ENCODE assay signal across 22 cellular contexts in genomic region chr17:28394717-28395116, GRCh38. TPM values are rescaled to one million over a fixed set of nuclear protein-coding genes. Genes with fewer than 3 reads are reported as not detected.
DNase-seq lines count a peak whose midpoint lies in the region; FAIRE-seq and TF ChIP-seq lines count a peak whose summit lies in the region.
"Had no signal": no experiment of that assay in that cellular context is flagged by ENCODE, and none has a peak within 500 bp of the region (broad histone marks: within the 10 kb centered on the region; RNA-seq: fewer than 3 reads in every experiment).

No MANE protein-coding gene starts in this region.

- H3F3A ChIP-seq in GM23248 (ENCODE audit: insufficient read depth) (peaks cover 13% of the 10 kb centered on the region), smooth muscle cell (ENCODE audit: low read depth) (peaks cover 7% of the 10 kb centered on the region)

- H3K27me3 ChIP-seq in GM23248 (replicated peaks; ENCODE audit: insufficient read depth) (no peaks in the 10 kb centered on the region), astrocyte (ENCODE audit: insufficient read depth, low read length) (no peaks in the 10 kb centered on the region), smooth muscle cell (ENCODE audit: low read depth) (no peaks in the 10 kb centered on the region)
- H3K27me3 ChIP-seq in CD4-positive, alpha-beta memory T cell (ENCODE audit: insufficient read depth, low read length): no peaks in the 10 kb centered on the region
- H3K27me3 ChIP-seq: spleen had no signal

- no peaks in the 10 kb centered on the region for H3K9me3 Mint-ChIP-seq in astrocyte (ENCODE audit: unreplicated experiment)
- no peaks in the 10 kb centered on the region for H3K9me3 Mint-ChIP-seq in CD4-positive, alpha-beta memory T cell
- H3K9me3 Mint-ChIP-seq in T-helper 2 cell treated with Interferon-gamma antibody and Interleukin-4, amounts not matched to agents 5 μg/mL and 100 μg/mL, for 36 hours: no peaks in the 10 kb centered on the region
- H3K9me3 Mint-ChIP-seq: activated CD4-positive, alpha-beta T cell treated with anti-CD3 and anti-CD28 coated beads, Interleukin-2, amount 10 ng/mL, durations not matched to agents 7 days and 5 days had no signal

- no peaks in the 10 kb centered on the region for H3K27me3 Mint-ChIP-seq in astrocyte (ENCODE audit: low read depth, unreplicated experiment)
- no peaks in the 10 kb centered on the region for H3K27me3 Mint-ChIP-seq in CD4-positive, alpha-beta memory T cell
- H3K27me3 Mint-ChIP-seq in T-helper 2 cell treated with Interferon-gamma antibody and Interleukin-4, amounts not matched to agents 5 μg/mL and 100 μg/mL, for 36 hours (ENCODE audit: low read depth): no peaks in the 10 kb centered on the region
- H3K27me3 Mint-ChIP-seq: activated CD4-positive, alpha-beta T cell treated with anti-CD3 and anti-CD28 coated beads, Interleukin-2, amount 10 ng/mL, durations not matched to agents 7 days and 5 days; naive thymus-derived CD4-positive, alpha-beta T cell had no signal

- H3K4me1 Mint-ChIP-seq in astrocyte (ENCODE audit: low read depth, unreplicated experiment): peaks cover 25% of the 10 kb centered on the region
- H3K4me1 Mint-ChIP-seq in CD4-positive, alpha-beta memory T cell: peaks cover 0 to 4% (median 0%) of the 10 kb centered on the region in 4 donors
- H3K4me1 Mint-ChIP-seq in T-helper 2 cell treated with Interferon-gamma antibody and Interleukin-4, amounts not matched to agents 5 μg/mL and 100 μg/mL, for 36 hours (ENCODE audit: low read depth): no peaks in the 10 kb centered on the region
- H3K4me1 Mint-ChIP-seq: activated CD4-positive, alpha-beta T cell treated with anti-CD3 and anti-CD28 coated beads, Interleukin-2, amount 10 ng/mL, durations not matched to agents 7 days and 5 days had no signal

- no peak overlapping the region for H3K4me3 ChIP-seq in GM23248
- H3K4me3 ChIP-seq in astrocyte (ENCODE audit: insufficient read depth, low read depth, low read length): no peak overlapping the region
- H3K4me3 ChIP-seq in fibroblast of the aortic adventitia (ENCODE audit: low read depth, low read length): no peak overlapping the region
- H3K4me3 ChIP-seq in smooth muscle cell: no peak overlapping the region
- no peak overlapping the region for H3K4me3 ChIP-seq in CD4-positive, alpha-beta memory T cell (ENCODE audit: low read length in 2 of 2)
- H3K4me3 ChIP-seq: coronary artery, lower lobe of right lung, spleen had no signal

- H3K36me3 ChIP-seq in GM23248 (ENCODE audit: low read depth): no peaks in the 10 kb centered on the region; the same call in 1 of the 2 replicates
- H3K36me3 ChIP-seq in astrocyte (ENCODE audit: insufficient read depth, low read length): peaks cover 5% of the 10 kb centered on the region
- H3K36me3 ChIP-seq in smooth muscle cell (ENCODE audit: low read depth): peaks cover 5% of the 10 kb centered on the region
- H3K36me3 ChIP-seq in CD4-positive, alpha-beta memory T cell (ENCODE audit: insufficient read depth, low read length): peaks cover 29% of the 10 kb centered on the region

- H3K9ac ChIP-seq in GM23248: no peak overlapping the region
- H3K9ac ChIP-seq in astrocyte (ENCODE audit: low read length): no peak overlapping the region
- H3K9ac ChIP-seq in smooth muscle cell (ENCODE audit: low read depth): no peak overlapping the region

- POLR2A ChIA-PET in CD4-positive, alpha-beta memory T cell (lab: Charles Lee; ENCODE audit: partially characterized antibody): no interaction called here

- CTCF ChIA-PET in CD4-positive, alpha-beta memory T cell (lab: Charles Lee; ENCODE audit: partially characterized antibody): interaction anchor here (0.7 kb wide), 1 partner anchor 125 kb away, joined by 3 read pairs; no protein-coding TSS in a partner anchor

- H3K79me2 ChIP-seq in GM23248 (ENCODE audit: insufficient read depth) (no peaks in the 10 kb centered on the region), astrocyte (ENCODE audit: insufficient read depth, low read length) (no peaks in the 10 kb centered on the region), smooth muscle cell (ENCODE audit: low read depth) (no peaks in the 10 kb centered on the region)

- 32 to 35% methylated on average over 1 of the region's 1 CpG for WGBS in GM23248 (ENCODE audit: low coverage in 1 of 2, low lambda C conversion rate in 2 of 2, missing lambda C conversion rate in 2 of 2), 2 experiments
- WGBS in smooth muscle cell (ENCODE audit: low lambda C conversion rate): 8% methylated on average over 1 of the region's 1 CpG

- H3K4me2 ChIP-seq in GM23248 (ENCODE audit: unreplicated experiment): no peak overlapping the region
- H3K4me2 ChIP-seq in astrocyte (ENCODE audit: low read length): peak overlapping the region; percentile 34
- H3K4me2 ChIP-seq in smooth muscle cell: peak overlapping the region; percentile 20

- H3K36me3 Mint-ChIP-seq in astrocyte (ENCODE audit: low read depth, unreplicated experiment): peaks cover 31% of the 10 kb centered on the region
- peaks cover 29 to 52% of the 10 kb centered on the region in 2 donors for H3K36me3 Mint-ChIP-seq in CD4-positive, alpha-beta memory T cell
- H3K36me3 Mint-ChIP-seq in T-helper 2 cell treated with Interferon-gamma antibody and Interleukin-4, amounts not matched to agents 5 μg/mL and 100 μg/mL, for 36 hours (ENCODE audit: low read depth): peaks cover 14% of the 10 kb centered on the region

- intact Hi-C loops in CD4-positive, alpha-beta memory T cell (cut with micrococcal nuclease): no loop called here

- DNase-seq in GM23248 (peak; percentile 55), astrocyte (ENCODE audit: low read depth) (peak; percentile 65), fibroblast of the aortic adventitia (ENCODE audit: low read depth) (peak; percentile 59), smooth muscle cell (lab: John Stamatoyannopoulos, UW; ENCODE audit: unreplicated experiment) (no peak), GM19238 (ENCODE audit: insufficient read length, low spot score) (no peak)
- no peak for DNase-seq in CD4-positive, alpha-beta memory T cell
- DNase-seq in T-helper 2 cell treated with Interferon-gamma antibody and Interleukin-4, amounts not matched to agents 5 μg/mL and 100 μg/mL, for 36 hours (ENCODE audit: low spot score): no peak
- DNase-seq: activated CD4-positive, alpha-beta T cell treated with anti-CD3 and anti-CD28 coated beads, Interleukin-2, amount 10 ng/mL, durations not matched to agents 7 days and 5 days; activated CD8-positive, alpha-beta memory T cell treated with anti-CD3 and anti-CD28 coated beads, Interleukin-2, amount 50 U/mL, for 4 hours; activated gamma-delta T cell treated with Interleukin-2 at 50 U/mL for 16 hours; aorta; C1 segment of cervical spinal cord; GOT3; lower lobe of right lung; naive thymus-derived CD4-positive, alpha-beta T cell; NCI-H2029; NCI-H446 treated with DMSO at 0.1 percent for 48 hours; spleen; substantia nigra had no signal

- in situ Hi-C loops in GM23248 (cut with MboI): no loop called here

- H4K20me1 ChIP-seq in GM23248 (ENCODE audit: insufficient read depth) (no peaks in the 10 kb centered on the region), astrocyte (ENCODE audit: insufficient read depth, low read length) (peaks cover 6% of the 10 kb centered on the region), smooth muscle cell (ENCODE audit: low read depth) (no peaks in the 10 kb centered on the region)

- no peaks in the 10 kb centered on the region for H3K9me2 ChIP-seq in GM23248 (ENCODE audit: insufficient read depth)

- peak; percentile 66 for FAIRE-seq in astrocyte (lab: Jason Lieb, UNC)

- H3K27ac ChIP-seq in GM23248 (no peak overlapping the region), astrocyte (ENCODE audit: low read depth, low read length) (no peak overlapping the region), smooth muscle cell (ENCODE audit: low read depth) (peak overlapping the region; percentile 16)
- H3K27ac ChIP-seq in CD4-positive, alpha-beta memory T cell (ENCODE audit: low read depth, low read length): no peak overlapping the region
- H3K27ac ChIP-seq: coronary artery, epithelial cell of prostate, lower lobe of right lung, spleen had no signal

- H3K27ac Mint-ChIP-seq in astrocyte (ENCODE audit: unreplicated experiment): no peak overlapping the region
- peak overlapping the region in 1 of 7 donors; percentile 23 for H3K27ac Mint-ChIP-seq in CD4-positive, alpha-beta memory T cell
- H3K27ac Mint-ChIP-seq in T-helper 2 cell treated with Interferon-gamma antibody and Interleukin-4, amounts not matched to agents 5 μg/mL and 100 μg/mL, for 36 hours: no peak overlapping the region
- H3K27ac Mint-ChIP-seq: activated CD4-positive, alpha-beta T cell treated with anti-CD3 and anti-CD28 coated beads, Interleukin-2, amount 10 ng/mL, durations not matched to agents 7 days and 5 days had no signal

- H2AFZ ChIP-seq in GM23248: no peak overlapping the region
- H2AFZ ChIP-seq in astrocyte (ENCODE audit: low read depth, low read length): no peak overlapping the region
- H2AFZ ChIP-seq in smooth muscle cell (ENCODE audit: low read depth): no peak overlapping the region

- H3K4me3 Mint-ChIP-seq in astrocyte (ENCODE audit: unreplicated experiment): no peak overlapping the region
- no peak overlapping the region for H3K4me3 Mint-ChIP-seq in CD4-positive, alpha-beta memory T cell
- no peak overlapping the region for H3K4me3 Mint-ChIP-seq in T-helper 2 cell treated with Interferon-gamma antibody and Interleukin-4, amounts not matched to agents 5 μg/mL and 100 μg/mL, for 36 hours
- H3K4me3 Mint-ChIP-seq: activated CD4-positive, alpha-beta T cell treated with anti-CD3 and anti-CD28 coated beads, Interleukin-2, amount 10 ng/mL, durations not matched to agents 7 days and 5 days; naive thymus-derived CD4-positive, alpha-beta T cell had no signal

- peaks cover 17% of the 10 kb centered on the region for H3K4me1 ChIP-seq in GM23248 (ENCODE audit: insufficient read depth)
- peaks cover 9% of the 10 kb centered on the region for H3K4me1 ChIP-seq in astrocyte (ENCODE audit: insufficient read depth, low read length)
- H3K4me1 ChIP-seq in smooth muscle cell (ENCODE audit: low read depth): no peaks in the 10 kb centered on the region
- H3K4me1 ChIP-seq in CD4-positive, alpha-beta memory T cell (ENCODE audit: insufficient read depth, low read length): no peaks in the 10 kb centered on the region
- H3K4me1 ChIP-seq: lower lobe of right lung had no signal

- H3K9me3 ChIP-seq in GM23248 (ENCODE audit: low read depth): no peaks in the 10 kb centered on the region
- H3K9me3 ChIP-seq in astrocyte (ENCODE audit: insufficient read depth, low read depth, low read length): no peaks in the 10 kb centered on the region
- no peaks in the 10 kb centered on the region for H3K9me3 ChIP-seq in smooth muscle cell (replicated peaks; ENCODE audit: low read depth)
- H3K9me3 ChIP-seq in CD4-positive, alpha-beta memory T cell (ENCODE audit: control insufficient read depth in 1 of 2, low read length in 2 of 2): no peaks in the 10 kb centered on the region
- H3K9me3 ChIP-seq: lower lobe of right lung, spleen had no signal

- TF ChIP-seq CTCF in astrocyte (IDR thresholded peaks at IDR 0.05; ENCODE audit: insufficient read depth, low read depth, low read length) (no peak), fibroblast of the aortic adventitia (IDR thresholded peaks at IDR 0.05; ENCODE audit: insufficient read depth, low read length) (no peak), smooth muscle cell (IDR thresholded peaks at IDR 0.05; ENCODE audit: borderline replicate concordance, insufficient read depth, poor library complexity, severe bottlenecking) (no peak)

RNA-seq across cellular contexts. Expression of gene SLC46A1, which starts 11.3 kb away (rescaled TPM):
- total RNA-seq in GM23248 (2014; rRNA removed; shearing (Covaris generic)): 5.9 and 11.1 TPM in 2 replicates
- polyA plus RNA-seq in GM23248 (2016; fragmentation: Nextera tagmentation; extraction: Ambion mirVana): 4.9 and 6.2 TPM in 2 replicates
- 7.4 and 7.9 TPM in 2 replicates for total RNA-seq in astrocyte
- 2.0 and 7.9 TPM in 2 replicates for total RNA-seq in fibroblast of the aortic adventitia (ENCODE audit: low replicate concordance)
- 5.1 and 20.9 TPM in 2 replicates for total RNA-seq in smooth muscle cell
- 7.0 and 10.3 TPM in 2 replicates for polyA plus RNA-seq in smooth muscle cell
- total RNA-seq in CD4-positive, alpha-beta memory T cell: 1 to 10 TPM; 2.4 to 2.6 TPM
- polyA plus RNA-seq in CD4-positive, alpha-beta memory T cell: 1 to 10 TPM in 1 of 2 donors, not detected in 1; 2.3 TPM

RNA-seq across cellular contexts. Expression of gene SARM1, which starts 23.2 kb away (rescaled TPM):
- total RNA-seq in GM23248 (2014; rRNA removed; shearing (Covaris generic)): 16.9 and 24.2 TPM in 2 replicates
- polyA plus RNA-seq in GM23248 (2016; fragmentation: Nextera tagmentation; extraction: Ambion mirVana) (4.7 and 5.8 TPM in 2 replicates), smooth muscle cell (8.3 and 8.7 TPM in 2 replicates)
- total RNA-seq in astrocyte (12.8 and 14.4 TPM in 2 replicates), fibroblast of the aortic adventitia (ENCODE audit: low replicate concordance) (7.8 and 9.0 TPM in 2 replicates), smooth muscle cell (8.2 and 13.4 TPM in 2 replicates)
- 10 to 100 TPM; 37.6 to 40.3 TPM for total RNA-seq in CD4-positive, alpha-beta memory T cell
- polyA plus RNA-seq in CD4-positive, alpha-beta memory T cell: 1 to 10 TPM; 7.3 to 9.7 TPM

RNA-seq across cellular contexts. Expression of gene VTN, which starts 24.6 kb away (rescaled TPM):
- total RNA-seq in GM23248 (2014; rRNA removed; shearing (Covaris generic)): not detected in 2 replicates
- 0.24 and 0.34 TPM in 2 replicates for polyA plus RNA-seq in GM23248 (2016; fragmentation: Nextera tagmentation; extraction: Ambion mirVana)
- 1.4 and 2.7 TPM in 2 replicates for total RNA-seq in astrocyte
- 0.09 and 0.82 TPM in 2 replicates for total RNA-seq in fibroblast of the aortic adventitia (ENCODE audit: low replicate concordance)
- total RNA-seq in smooth muscle cell: 60.3 and 90.5 TPM in 2 replicates
- 71.2 and 90.3 TPM in 2 replicates for polyA plus RNA-seq in smooth muscle cell
- under 1 TPM in 1 of 2 experiments, not detected in 1; 0.28 TPM for total RNA-seq in CD4-positive, alpha-beta memory T cell
- polyA plus RNA-seq in CD4-positive, alpha-beta memory T cell: not detected

RNA-seq across cellular contexts. Expression of gene SEBOX, which starts 29.7 kb away (rescaled TPM):
- total RNA-seq in GM23248 (2014; rRNA removed; shearing (Covaris generic)): not detected in 2 replicates
- not detected in 2 replicates for polyA plus RNA-seq in GM23248 (2016; fragmentation: Nextera tagmentation; extraction: Ambion mirVana)
- total RNA-seq in astrocyte: not detected in 2 replicates
- not detected in 2 replicates for total RNA-seq in fibroblast of the aortic adventitia (ENCODE audit: low replicate concordance)
- not detected in 2 replicates for total RNA-seq in smooth muscle cell
- not detected in 2 replicates for polyA plus RNA-seq in smooth muscle cell
- total RNA-seq in CD4-positive, alpha-beta memory T cell: not detected
- polyA plus RNA-seq in CD4-positive, alpha-beta memory T cell: not detected
- total RNA-seq: activated CD4-positive, alpha-beta T cell treated with anti-CD3 and anti-CD28 coated beads, Interleukin-2, amount 10 ng/mL, durations not matched to agents 7 days and 5 days; aorta; lower lobe of right lung; naive thymus-derived CD4-positive, alpha-beta T cell; posterior vena cava; spleen had no signal
- polyA plus RNA-seq: aorta; naive thymus-derived CD4-positive, alpha-beta T cell; spleen had no signal

RNA-seq across cellular contexts. Expression of gene POLDIP2, which starts 37.4 kb away (rescaled TPM):
- total RNA-seq in GM23248 (2014; rRNA removed; shearing (Covaris generic)): 80.1 and 92.7 TPM in 2 replicates
- polyA plus RNA-seq in GM23248 (2016; fragmentation: Nextera tagmentation; extraction: Ambion mirVana) (105 and 112 TPM in 2 replicates), smooth muscle cell (82.9 and 83.2 TPM in 2 replicates)
- total RNA-seq in astrocyte (78.6 and 79.1 TPM in 2 replicates), fibroblast of the aortic adventitia (ENCODE audit: low replicate concordance) (22.9 and 66.6 TPM in 2 replicates), smooth muscle cell (52.6 and 55.0 TPM in 2 replicates)
- 10 to 100 TPM; 27.8 to 28.7 TPM for total RNA-seq in CD4-positive, alpha-beta memory T cell
- 100 to 1,000 TPM in 1 of 2 donors, 10 to 100 TPM in 1; 67.8 to 125 TPM for polyA plus RNA-seq in CD4-positive, alpha-beta memory T cell

Comparison
In these comparisons a context has a peak if more than half of its experiments do, and no peak if none do; other contexts are left out.
1. DNase-seq: peak in GM23248 (single experiment), astrocyte (single experiment) and fibroblast of the aortic adventitia (single experiment); none in smooth muscle cell (single experiment), CD4-positive, alpha-beta memory T cell (0 of 5), GM19238 (single experiment) and T-helper 2 cell treated with Interferon-gamma antibody and Interleukin-4, amounts not matched to agents 5 μg/mL and 100 μg/mL, for 36 hours (single experiment).
2. RNA of gene VTN, which starts 24.6 kb away (total RNA-seq): 60.3 to 90.5 TPM in smooth muscle cell; 1.4 to 2.7 TPM in astrocyte, 0.28 TPM in CD4-positive, alpha-beta memory T cell, 0.09 to 0.82 TPM in fibroblast of the aortic adventitia and not detected in GM23248; every median in the first group is over 10 times any median in the second.